Comparison of ENCODE assay signal across 12 cellular contexts in genomic region chr4:169103966-169104412, GRCh38.
A peak's percentile ranks its signal among the peaks of the same experiment; 100 is the strongest.
DNase-seq lines count a peak whose midpoint lies in the region; ATAC-seq, FAIRE-seq and TF ChIP-seq lines count a peak whose summit lies in the region.
"Had no signal": no experiment of that assay in that cellular context is flagged by ENCODE, and none has a peak within 500 bp of the region (broad histone marks: within the 10 kb centered on the region; RNA-seq: fewer than 3 reads in every experiment).

No MANE protein-coding gene starts in this region.

- H2AFZ ChIP-seq in mammary epithelial cell (ENCODE audit: low read depth, low read length) = no peak overlapping the region
- H2AFZ ChIP-seq: GM23248 had no signal

- CTCF ChIA-PET in mammary epithelial cell (lab: Charles Lee; ENCODE audit: low non-redundant PET) = no interaction called here
- CTCF ChIA-PET in activated naive CD4-positive, alpha-beta T cell treated with anti-CD3 and anti-CD28 coated beads for 36 hours (lab: Charles Lee) = no interaction called here

- FAIRE-seq in kidney (lab: Jason Lieb, UNC) = no peak

- H3K27ac Mint-ChIP-seq in activated T-cell treated with anti-CD3 and anti-CD28 coated beads, Interleukin-2, amount 50 U/mL, for 72 hours = no peak overlapping the region
- H3K27ac Mint-ChIP-seq in activated naive CD4-positive, alpha-beta T cell treated with anti-CD3 and anti-CD28 coated beads for 36 hours = no peak overlapping the region
- H3K27ac Mint-ChIP-seq: activated CD4-positive, alpha-beta memory T cell treated with anti-CD3 and anti-CD28 coated beads for 36 hours; memory B cell had no signal

- dilution Hi-C loops in mammary epithelial cell (cut with HindIII; ENCODE audit: low sequenced_read_pairs) = no loop called here

- H3K79me2 ChIP-seq in mammary epithelial cell (ENCODE audit: insufficient read depth, low read length) = peaks cover 7% of the 10 kb centered on the region

- no peak for TF ChIP-seq CTCF in mammary epithelial cell (conservative IDR thresholded peaks at IDR 0.05 in 1 of 2, IDR thresholded peaks at IDR 0.05 in 1 of 2; ENCODE audit: extremely low read depth in 1 of 2, insufficient read depth in 1 of 2, low read depth in 1 of 2, low read length in 2 of 2)
- no peak for TF ChIP-seq CTCF in kidney (IDR thresholded peaks at IDR 0.05; ENCODE audit: borderline replicate concordance, extremely low read depth, insufficient read depth)

- H3K4me2 ChIP-seq in mammary epithelial cell (ENCODE audit: insufficient read depth, low read depth, low read length) = no peak overlapping the region

- no peaks in the 10 kb centered on the region for H3K27me3 Mint-ChIP-seq in activated T-cell treated with anti-CD3 and anti-CD28 coated beads, Interleukin-2, amount 50 U/mL, for 72 hours (ENCODE audit: low read depth)
- H3K27me3 Mint-ChIP-seq in activated naive CD4-positive, alpha-beta T cell treated with anti-CD3 and anti-CD28 coated beads for 36 hours (ENCODE audit: low read depth) = peaks cover 7% of the 10 kb centered on the region
- H3K27me3 Mint-ChIP-seq: activated CD4-positive, alpha-beta memory T cell treated with anti-CD3 and anti-CD28 coated beads for 36 hours; memory B cell had no signal

- no peak overlapping the region for H3K4me3 Mint-ChIP-seq in activated T-cell treated with anti-CD3 and anti-CD28 coated beads, Interleukin-2, amount 50 U/mL, for 72 hours
- no peak overlapping the region for H3K4me3 Mint-ChIP-seq in activated naive CD4-positive, alpha-beta T cell treated with anti-CD3 and anti-CD28 coated beads for 36 hours
- H3K4me3 Mint-ChIP-seq: activated CD4-positive, alpha-beta memory T cell treated with anti-CD3 and anti-CD28 coated beads for 36 hours; memory B cell had no signal

- peaks cover 16% of the 10 kb centered on the region for H3K4me1 ChIP-seq in mammary epithelial cell (ENCODE audit: insufficient read depth, low read length)
- peaks cover 11 to 12% of the 10 kb centered on the region in 2 donors for H3K4me1 ChIP-seq in kidney (ENCODE audit: control insufficient read depth in 1 of 2, insufficient read depth in 1 of 2, low read depth in 1 of 2, low read length in 2 of 2)

- no peaks in the 10 kb centered on the region for H3K9me3 ChIP-seq in mammary epithelial cell (replicated peaks; ENCODE audit: insufficient read depth, low read length)
- H3K9me3 ChIP-seq in kidney (ENCODE audit: control insufficient read depth in 1 of 2, low read length in 2 of 2) = no peaks in the 10 kb centered on the region

- H3K36me3 ChIP-seq in mammary epithelial cell (ENCODE audit: insufficient read depth, low read length) (peaks cover 3% of the 10 kb centered on the region), kidney (ENCODE audit: control insufficient read depth in 1 of 2, insufficient read depth in 2 of 2, low read length in 2 of 2) (peaks cover 7 to 12% of the 10 kb centered on the region in 2 donors)

- DNase-seq in ELF-1 (ENCODE audit: low read depth, low spot score) (peak; percentile 89), NCI-H2029 treated with DMSO at 0.1 percent for 48 hours (lab: John Stamatoyannopoulos, UW) (peak; percentile 73), mammary epithelial cell (peak; percentile 48), myocyte (ENCODE audit: low read depth) (peak; percentile 21), kidney (no peak), AG20443 (ENCODE audit: low spot score) (no peak)
- DNase-seq in activated T-cell treated with anti-CD3 and anti-CD28 coated beads, Interleukin-2, amount 50 U/mL, for 72 hours = no peak
- no peak for DNase-seq in activated naive CD4-positive, alpha-beta T cell treated with anti-CD3 and anti-CD28 coated beads for 36 hours
- DNase-seq: activated CD4-positive, alpha-beta memory T cell treated with anti-CD3 and anti-CD28 coated beads for 36 hours; GM23248; stimulated activated naive CD4-positive, alpha-beta T cell treated with Interleukin-2 at 50 U/mL for 16 hours had no signal

- in situ Hi-C loops in mammary epithelial cell (cut with MboI; ENCODE audit: low sequenced_read_pairs in 2 of 2) = no loop called here

- no peaks in the 10 kb centered on the region for H3K36me3 Mint-ChIP-seq in activated T-cell treated with anti-CD3 and anti-CD28 coated beads, Interleukin-2, amount 50 U/mL, for 72 hours (ENCODE audit: insufficient read depth in 2 of 2)
- no peaks in the 10 kb centered on the region for H3K36me3 Mint-ChIP-seq in activated naive CD4-positive, alpha-beta T cell treated with anti-CD3 and anti-CD28 coated beads for 36 hours (ENCODE audit: low read depth)
- H3K36me3 Mint-ChIP-seq: activated CD4-positive, alpha-beta memory T cell treated with anti-CD3 and anti-CD28 coated beads for 36 hours had no signal

- intact Hi-C loops in mammary epithelial cell (cut with micrococcal nuclease) (no loop called here), kidney (cut with DNase I) (no loop called here)
- intact Hi-C loops in activated naive CD4-positive, alpha-beta T cell treated with anti-CD3 and anti-CD28 coated beads for 36 hours (cut with micrococcal nuclease) = no loop called here

- H4K20me1 ChIP-seq in mammary epithelial cell (ENCODE audit: insufficient read depth, low read length) = no peaks in the 10 kb centered on the region

- 30% methylated on average over 3 of the region's 3 CpGs for WGBS in mammary epithelial cell (ENCODE audit: low coverage, missing lambda C conversion rate)

- H3K4me3 ChIP-seq in mammary epithelial cell (replicated peaks in 1 of 3; ENCODE audit: insufficient read depth in 1 of 3, low read depth in 2 of 3, low read length in 3 of 3) = no peak overlapping the region
- no peak overlapping the region for H3K4me3 ChIP-seq in kidney (ENCODE audit: low read length in 2 of 2)
- H3K4me3 ChIP-seq: GM23248 had no signal

- no peak for ATAC-seq in activated T-cell treated with anti-CD3 and anti-CD28 coated beads, Interleukin-2, amount 50 U/mL, for 72 hours (replicated peaks in 1 of 2)

- H3K9ac ChIP-seq in mammary epithelial cell (ENCODE audit: insufficient read depth, low read length) (no peak overlapping the region), kidney (ENCODE audit: low read length in 2 of 2) (no peak overlapping the region)
- H3K9ac ChIP-seq: GM23248 had no signal

- H3K9me3 Mint-ChIP-seq in activated T-cell treated with anti-CD3 and anti-CD28 coated beads, Interleukin-2, amount 50 U/mL, for 72 hours = no peaks in the 10 kb centered on the region
- no peaks in the 10 kb centered on the region for H3K9me3 Mint-ChIP-seq in activated naive CD4-positive, alpha-beta T cell treated with anti-CD3 and anti-CD28 coated beads for 36 hours
- H3K9me3 Mint-ChIP-seq: activated CD4-positive, alpha-beta memory T cell treated with anti-CD3 and anti-CD28 coated beads for 36 hours; memory B cell had no signal

- no TSS peak for BruUV-seq in mammary epithelial cell (replicated peaks; lab: Mats Ljungman, UMichigan)

- no peak overlapping the region for H3K27ac ChIP-seq in mammary epithelial cell (ENCODE audit: insufficient read depth, low read depth, low read length)
- no peak overlapping the region for H3K27ac ChIP-seq in kidney (ENCODE audit: low read depth in 2 of 2, low read length in 2 of 2)
- H3K27ac ChIP-seq: GM23248 had no signal

- no peaks in the 10 kb centered on the region for H3K27me3 ChIP-seq in mammary epithelial cell (ENCODE audit: insufficient read depth, low read length)

- no peaks in the 10 kb centered on the region for H3K4me1 Mint-ChIP-seq in activated T-cell treated with anti-CD3 and anti-CD28 coated beads, Interleukin-2, amount 50 U/mL, for 72 hours (ENCODE audit: low read depth)
- H3K4me1 Mint-ChIP-seq in activated naive CD4-positive, alpha-beta T cell treated with anti-CD3 and anti-CD28 coated beads for 36 hours (ENCODE audit: low read depth) = no peaks in the 10 kb centered on the region

Comparison
In these comparisons a context has a peak if more than half of its experiments do, and no peak if none do; other contexts are left out.
1. DNase-seq: peak in ELF-1 (single experiment), NCI-H2029 treated with DMSO at 0.1 percent for 48 hours (single experiment), mammary epithelial cell (single experiment) and myocyte (single experiment); none in activated T-cell treated with anti-CD3 and anti-CD28 coated beads, Interleukin-2, amount 50 U/mL, for 72 hours (0 of 2), kidney (single experiment), AG20443 (single experiment) and activated naive CD4-positive, alpha-beta T cell treated with anti-CD3 and anti-CD28 coated beads for 36 hours (single experiment).